ENCODE assay signal across 8 cellular contexts in the genomic region with DNA sequence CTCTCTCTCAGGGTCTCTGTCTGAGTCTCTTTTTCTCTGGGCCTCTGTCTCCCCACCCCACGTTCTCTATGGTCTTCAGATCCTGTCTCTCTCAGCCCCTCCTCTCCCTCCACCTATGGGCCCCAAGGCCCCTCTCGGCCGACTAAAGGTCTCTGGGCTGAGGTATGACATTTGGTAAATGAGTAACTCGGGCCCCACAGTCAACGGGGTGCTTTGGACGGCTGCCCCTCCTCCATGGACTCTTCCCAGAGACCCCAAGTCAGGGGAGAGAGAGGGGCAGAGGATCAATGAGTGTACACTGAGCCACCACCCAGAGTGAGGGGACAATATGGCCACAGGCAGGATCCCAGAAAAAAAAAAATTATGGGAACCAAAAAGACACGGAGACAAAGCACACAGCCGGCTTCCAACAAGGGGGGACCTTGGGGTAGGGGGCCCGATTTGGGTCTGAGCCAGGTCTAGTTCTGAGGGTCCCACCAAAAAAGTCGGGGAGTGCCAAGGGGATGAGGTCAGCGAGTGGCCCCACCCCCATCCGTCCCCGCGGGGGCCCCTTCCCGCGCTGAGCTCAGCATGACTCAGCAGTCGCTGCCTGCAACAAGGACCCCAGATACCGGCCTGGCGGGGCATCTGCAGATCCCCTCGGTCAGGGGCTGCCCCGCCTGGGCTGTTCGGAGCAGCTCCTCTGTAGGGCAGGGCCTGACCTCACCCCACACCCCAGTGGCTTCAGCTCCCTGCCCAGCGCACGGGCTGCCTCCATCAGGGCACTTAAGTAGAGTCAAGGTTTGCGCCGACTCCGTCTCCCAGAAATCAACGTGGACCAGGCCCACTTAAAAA. TPM values are rescaled to one million over a fixed set of nuclear protein-coding genes. Genes with fewer than 3 reads are reported as not detected.
DNase-seq lines count a peak whose midpoint lies in the region; ATAC-seq and TF ChIP-seq lines count a peak whose summit lies in the region.

No MANE protein-coding gene starts in this region.

- peaks cover 0 to 8% of the 10 kb centered on the region in 2 donors for H3K27me3 Mint-ChIP-seq in CD8-positive, alpha-beta memory T cell
- H3K27me3 Mint-ChIP-seq in T-cell, result no peaks in the 10 kb centered on the region

- peak in 4 of 5 donors; percentile 35 to 76 (median 49) for DNase-seq in CD8-positive, alpha-beta memory T cell
- DNase-seq in T-cell (peak in 17 of 34 experiments; percentile 12 to 46 (median 26)), amniotic epithelial cell (ENCODE audit: low read depth) (peak; percentile 71), right atrium auricular region (ENCODE audit: low spot score) (peak; percentile 88), prostate gland (ENCODE audit: low spot score) (peak; percentile 47), vagina (ENCODE audit: extremely low spot score in 2 of 2) (peak in 1 of 2 donors; percentile 93)

- peak overlapping the region; percentile 91 to 100 (median 100) for H3K4me3 Mint-ChIP-seq in CD8-positive, alpha-beta memory T cell
- H3K4me3 Mint-ChIP-seq in T-cell, result peak overlapping the region; percentile 98 to 100 (median 100)

- peaks cover 2 to 36% (median 5%) of the 10 kb centered on the region in 3 donors for H3K36me3 Mint-ChIP-seq in CD8-positive, alpha-beta memory T cell
- peaks cover 17% of the 10 kb centered on the region for H3K36me3 Mint-ChIP-seq in T-cell

- H3K36me3 ChIP-seq in CD8-positive, alpha-beta memory T cell (ENCODE audit: insufficient read depth, low read length), result peaks cover 9% of the 10 kb centered on the region
- H3K36me3 ChIP-seq in right atrium auricular region, result peaks cover 21% of the 10 kb centered on the region
- no peaks in the 10 kb centered on the region for H3K36me3 ChIP-seq in prostate gland
- peaks cover 0 to 8% of the 10 kb centered on the region in 2 donors for H3K36me3 ChIP-seq in vagina

- H3K4me1 Mint-ChIP-seq in CD8-positive, alpha-beta memory T cell, result peaks cover 61 to 80% (median 61%) of the 10 kb centered on the region in 3 donors
- peaks cover 57 to 79% (median 59%) of the 10 kb centered on the region in 3 donors for H3K4me1 Mint-ChIP-seq in T-cell

- H3K27ac ChIP-seq in CD8-positive, alpha-beta memory T cell (ENCODE audit: low read depth, low read length), result peak overlapping the region; percentile 94
- peak overlapping the region; percentile 90 to 92 for H3K27ac ChIP-seq in right atrium auricular region
- H3K27ac ChIP-seq in prostate gland, result peak overlapping the region; percentile 93 to 95
- peak overlapping the region; percentile 96 for H3K27ac ChIP-seq in vagina

- CTCF ChIA-PET in CD8-positive, alpha-beta memory T cell (lab: Charles Lee), result interaction anchor here (1.2 to 1.6 kb wide), 3 partner anchors 30 to 168 kb away, joined by 3 to 7 read pairs (median 7); partner anchors contain the start of genes GYS1 and RUVBL2
- CTCF ChIA-PET in T-cell (lab: Charles Lee), result interaction anchor here in 1 of 2 donors (1.1 kb wide), 1 partner anchor 30 kb away, joined by 4 read pairs; the partner anchor contains the start of gene RUVBL2

- H3K27ac Mint-ChIP-seq in CD8-positive, alpha-beta memory T cell, result peak overlapping the region; percentile 85 to 99 (median 95)
- peak overlapping the region; percentile 96 to 99 for H3K27ac Mint-ChIP-seq in T-cell

- no peaks in the 10 kb centered on the region for H3K9me3 ChIP-seq in CD8-positive, alpha-beta memory T cell (ENCODE audit: low read length)
- H3K9me3 ChIP-seq in right atrium auricular region (no peaks in the 10 kb centered on the region), prostate gland (no peaks in the 10 kb centered on the region), vagina (no peaks in the 10 kb centered on the region)

- WGBS in prostate gland, result 22% methylated on average over 27 of the region's 28 CpGs

- H3K9me3 Mint-ChIP-seq in CD8-positive, alpha-beta memory T cell, result no peaks in the 10 kb centered on the region
- H3K9me3 Mint-ChIP-seq in T-cell, result no peaks in the 10 kb centered on the region

- peak overlapping the region; percentile 72 for H3K4me3 ChIP-seq in CD8-positive, alpha-beta memory T cell (ENCODE audit: low read length)
- H3K4me3 ChIP-seq in right atrium auricular region (peak overlapping the region; percentile 39 to 82), prostate gland (peak overlapping the region in 1 of 2 donors; percentile 69), vagina (peak overlapping the region; percentile 72 to 87)

- no peaks in the 10 kb centered on the region for H3K27me3 ChIP-seq in CD8-positive, alpha-beta memory T cell (ENCODE audit: insufficient read depth, low read length, poor library complexity, severe bottlenecking)
- H3K27me3 ChIP-seq in right atrium auricular region, result no peaks in the 10 kb centered on the region
- no peaks in the 10 kb centered on the region for H3K27me3 ChIP-seq in prostate gland (replicated peaks; ENCODE audit: insufficient read depth)
- H3K27me3 ChIP-seq in vagina, result no peaks in the 10 kb centered on the region

- intact Hi-C loops in prostate gland (cut with DNase I), result loop anchor here (2.0 to 10.0 kb wide), 2 partner anchors 91 to 319 kb away; partner anchors contain the start of genes CA11 and PPP1R15A
- intact Hi-C loops in vagina (cut with DNase I), result loop anchor here (10.0 kb wide), 2 partner anchors 89 to 329 kb away; partner anchors contain the start of genes DBP and PPP1R15A

- TF ChIP-seq POLR2A in prostate gland (IDR thresholded peaks at IDR 0.05) (peak; percentile 35), vagina (IDR thresholded peaks at IDR 0.05) (peak in 1 of 2 donors; percentile 51)

- H3K4me1 ChIP-seq in CD8-positive, alpha-beta memory T cell (ENCODE audit: insufficient read depth, low read length), result peaks cover 42% of the 10 kb centered on the region
- H3K4me1 ChIP-seq in right atrium auricular region (peaks cover 0 to 53% of the 10 kb centered on the region in 2 donors), prostate gland (replicated peaks) (peaks cover 7% of the 10 kb centered on the region), vagina (peaks cover 49% of the 10 kb centered on the region)

- POLR2A ChIA-PET in CD8-positive, alpha-beta memory T cell (lab: Charles Lee), result interaction anchor here (0.8 to 3.4 kb wide), 3 partner anchors 9 to 89 kb away, joined by 3 to 14 read pairs (median 4); partner anchors contain the start of genes BAX, GYS1 and RUVBL2
- POLR2A ChIA-PET in T-cell (lab: Charles Lee), result interaction anchor here in 1 of 2 donors (0.5 kb wide), 1 partner anchor 83 kb away, joined by 6 read pairs; no protein-coding TSS in a partner anchor

- TF ChIP-seq CTCF in right atrium auricular region (IDR thresholded peaks at IDR 0.05) (no peak), prostate gland (IDR thresholded peaks at IDR 0.05) (no peak), vagina (IDR thresholded peaks at IDR 0.05) (no peak)

- ATAC-seq in HG02763 (IDR thresholded peaks at IDR 0.05; ENCODE audit: unreplicated experiment) (peak; percentile 21), T-cell (replicated peaks in 1 of 4) (no peak), GM21717 (IDR thresholded peaks at IDR 0.05; ENCODE audit: unreplicated experiment) (no peak)

RNA-seq across cellular contexts. Expression of gene FTL, which starts 1.5 kb away (rescaled TPM):
- 1,000 to 10,000 TPM; 1,478 to 1,489 TPM for total RNA-seq in CD8-positive, alpha-beta memory T cell
- polyA plus RNA-seq in CD8-positive, alpha-beta memory T cell, result 4,521 TPM
- total RNA-seq in T-cell, result 1,000 to 10,000 TPM in 2 of 5 donors, 100 to 1,000 TPM in 3; 594 to 1,085 (median 906) TPM
- total RNA-seq in right atrium auricular region, result 1,000 to 10,000 TPM; 1,493 to 3,053 TPM
- 1,000 to 10,000 TPM; 1,764 to 2,124 TPM for total RNA-seq in prostate gland
- total RNA-seq in vagina, result 4,380 TPM

RNA-seq across cellular contexts. Expression of gene BAX, which starts 8.9 kb away (rescaled TPM):
- total RNA-seq in CD8-positive, alpha-beta memory T cell, result 100 to 1,000 TPM; 315 to 331 TPM
- 79.5 TPM for polyA plus RNA-seq in CD8-positive, alpha-beta memory T cell
- total RNA-seq in T-cell, result 100 to 1,000 TPM in 3 of 5 donors, 10 to 100 TPM in 2; 76.6 to 201 (median 183) TPM
- total RNA-seq in right atrium auricular region, result 10 to 100 TPM; 10.7 to 21.2 TPM
- 10 to 100 TPM; 52.1 to 62.3 TPM for total RNA-seq in prostate gland
- total RNA-seq in vagina, result 52.3 TPM

RNA-seq across cellular contexts. Expression of gene GYS1, which starts 29.5 kb away (rescaled TPM):
- 10 to 100 TPM; 38.2 to 38.9 TPM for total RNA-seq in CD8-positive, alpha-beta memory T cell
- 31.5 TPM for polyA plus RNA-seq in CD8-positive, alpha-beta memory T cell
- total RNA-seq in T-cell (10 to 100 TPM; 28.1 to 58.9 (median 52.4) TPM), right atrium auricular region (10 to 100 TPM; 72.1 to 88.1 TPM), prostate gland (10 to 100 TPM; 47.3 to 52.0 TPM), vagina (32.2 TPM)

RNA-seq across cellular contexts. Expression of gene DHDH, which starts 30.1 kb away (rescaled TPM):
- under 1 TPM; 0.42 to 0.53 TPM for total RNA-seq in CD8-positive, alpha-beta memory T cell
- 0.31 TPM for polyA plus RNA-seq in CD8-positive, alpha-beta memory T cell
- total RNA-seq in T-cell, result 1 to 10 TPM in 4 of 5 donors, under 1 TPM in 1; 0.93 to 1.7 (median 1.2) TPM
- not detected for total RNA-seq in right atrium auricular region
- total RNA-seq in prostate gland, result 10 to 100 TPM in 1 of 2 donors, 1 to 10 TPM in 1; 4.6 to 12.6 TPM
- total RNA-seq in vagina, result not detected

RNA-seq across cellular contexts. Expression of gene RUVBL2, which starts 30.1 kb away (rescaled TPM):
- total RNA-seq in CD8-positive, alpha-beta memory T cell, result 100 to 1,000 TPM; 147 to 159 TPM
- polyA plus RNA-seq in CD8-positive, alpha-beta memory T cell, result 67.9 TPM
- total RNA-seq in T-cell, result 10 to 100 TPM; 20.3 to 48.7 (median 41.4) TPM
- total RNA-seq in right atrium auricular region, result 10 to 100 TPM; 49.1 to 87.7 TPM
- 100 to 1,000 TPM; 110 to 126 TPM for total RNA-seq in prostate gland
- total RNA-seq in vagina, result 100 TPM
